19 cellular contexts compared by ENCODE assay signal in the genomic region with DNA sequence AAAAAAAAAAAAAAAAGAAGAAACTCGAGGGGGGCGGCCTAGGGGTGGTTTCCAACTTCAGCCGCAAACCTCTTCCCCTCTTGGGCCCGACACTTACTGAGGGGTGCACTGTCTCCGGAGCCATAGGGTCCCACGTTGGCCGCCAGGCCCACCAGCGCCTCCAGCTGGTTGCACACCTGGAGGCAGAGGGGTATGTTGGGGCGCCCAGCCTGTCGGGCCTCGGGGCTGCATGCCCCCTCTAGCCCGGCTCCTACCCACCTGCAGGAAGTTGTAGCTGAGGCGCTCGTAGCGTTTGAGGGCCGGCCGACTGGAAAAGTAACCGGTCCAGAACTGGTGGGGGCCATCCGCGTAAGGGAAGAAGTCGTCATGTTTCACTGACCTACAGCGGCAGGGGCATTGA. TPM values are rescaled to one million over a fixed set of nuclear protein-coding genes. Genes with fewer than 3 reads are reported as not detected.
"Had no signal": no experiment of that assay in that cellular context is flagged by ENCODE, and none has a peak within 500 bp of the region (broad histone marks: within the 10 kb centered on the region; RNA-seq: fewer than 3 reads in every experiment).

No MANE protein-coding gene starts in this region.

- H3K4me3 ChIP-seq: hepatocyte, suprapubic skin had no signal

- H3K4me3 Mint-ChIP-seq: activated naive CD8-positive, alpha-beta T cell; brain; nephron progenitor cell; type B pancreatic cell had no signal

- H3K27ac ChIP-seq: hepatocyte, suprapubic skin had no signal

- H3K4me1 Mint-ChIP-seq: brain had no signal

- DNase-seq: activated CD4-positive, alpha-beta T cell treated with anti-CD3 and anti-CD28 coated beads, Interleukin-2, amount 50 U/mL, for 4 hours; activated CD4-positive, CD25-positive, alpha-beta regulatory T cell treated with anti-CD3 and anti-CD28 coated beads, Interleukin-2, amount 50 U/mL, for 72 hours; activated effector memory CD4-positive, alpha-beta T cell treated with anti-CD3 and anti-CD28 coated beads, Interleukin-2, amount 50 U/mL, for 16 hours; activated T-cell treated with anti-CD3 and anti-CD28 coated beads, Interleukin-2, amount 50 U/mL, for 1 hour; amygdala; dermis blood vessel endothelial cell; kidney glomerular epithelial cell; nephron progenitor cell; stimulated activated CD4-positive, alpha-beta T cell treated with anti-CD3 and anti-CD28 coated beads, Interleukin-4, amount 100 ng/mL, for 1 hour; stimulated activated CD8-positive, alpha-beta memory T cell treated with anti-CD3 and anti-CD28 coated beads, Interleukin-4, amount 100 ng/mL, for 48 hours; stimulated activated naive CD8-positive, alpha-beta T cell treated with anti-CD3 and anti-CD28 coated beads, Interleukin-15, Interleukin-2, amounts not matched to agents 100 U/mL and 50 U/mL, for 24 hours had no signal

- H3K9me3 Mint-ChIP-seq: brain, nephron progenitor cell, type B pancreatic cell had no signal

- H3K27ac Mint-ChIP-seq: activated naive CD8-positive, alpha-beta T cell; brain; nephron progenitor cell; type B pancreatic cell had no signal

- H3K27me3 Mint-ChIP-seq: activated naive CD8-positive, alpha-beta T cell; brain; type B pancreatic cell had no signal

RNA-seq across cellular contexts. Expression of gene GNG14, which starts 29.8 kb away (rescaled TPM):
- total RNA-seq: dermis blood vessel endothelial cell, hepatocyte, lower leg skin, mesenteric fat pad, osteocyte, suprapubic skin had no signal
